In the genomic region with DNA sequence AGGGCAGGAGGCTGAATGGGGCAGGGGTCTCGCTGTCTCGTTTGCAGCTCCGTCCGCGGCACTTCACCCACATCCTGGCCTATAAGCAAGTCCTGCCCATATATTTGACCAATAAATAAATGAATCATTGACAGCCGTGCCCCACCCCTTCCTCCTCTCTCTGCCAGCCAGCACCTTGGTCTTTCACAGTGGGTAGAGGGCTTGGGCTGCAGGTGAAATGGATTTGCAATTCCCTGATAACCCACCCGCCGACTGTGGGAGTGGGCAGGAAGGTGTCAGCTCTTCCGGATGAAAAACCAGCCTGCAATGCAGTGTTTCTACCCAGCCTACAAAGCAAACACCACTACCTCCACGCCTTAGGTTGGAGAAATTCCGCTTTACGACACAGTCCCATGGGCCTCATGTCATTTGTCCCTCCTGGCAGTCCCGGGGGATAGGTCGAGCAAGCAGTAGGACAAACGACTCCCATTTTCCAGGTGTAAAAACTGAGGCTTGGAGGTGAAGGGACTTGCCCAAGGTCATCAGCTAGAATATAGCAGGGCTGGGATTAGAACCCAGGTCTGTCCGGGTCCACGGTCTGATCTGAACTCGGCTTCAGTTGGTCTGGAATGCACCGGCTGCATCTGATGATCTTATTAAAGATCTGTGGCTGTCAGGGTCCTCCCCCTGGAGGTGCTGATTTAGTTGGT, we compare ENCODE assay signal across 18 cellular contexts.
DNase-seq lines count a peak whose midpoint lies in the region; ATAC-seq and TF ChIP-seq lines count a peak whose summit lies in the region.
"Had no signal": no experiment of that assay in that cellular context is flagged by ENCODE, and none has a peak within 500 bp of the region (broad histone marks: within the 10 kb centered on the region; RNA-seq: fewer than 3 reads in every experiment).

No MANE protein-coding gene starts in this region.

- no peak for ATAC-seq in Right ventricle myocardium superior (ENCODE audit: poor library complexity)
- ATAC-seq in natural killer cell treated with Interleukin-12 subunit alpha and Interleukin-12 subunit beta and Interleukin-15 and Interleukin-18, amount 100 ng/mL, for 72 hours = no peak
- no peak for ATAC-seq in naive thymus-derived CD8-positive, alpha-beta T cell

- POLR2A ChIA-PET in naive thymus-derived CD8-positive, alpha-beta T cell (lab: Charles Lee) = interaction anchor here (1.3 kb wide), 1 partner anchor 9 kb away, joined by 3 read pairs; no protein-coding TSS in a partner anchor

- no peak for DNase-seq in left ventricle myocardium inferior
- no peak for DNase-seq in Right ventricle myocardium superior
- no peak for DNase-seq in natural killer cell treated with Interleukin-12 subunit alpha and Interleukin-12 subunit beta and Interleukin-15 and Interleukin-18, amount 100 ng/mL, for 72 hours (ENCODE audit: low spot score)
- DNase-seq in uterus = no peak
- no peak for DNase-seq in H7
- DNase-seq in naive thymus-derived CD8-positive, alpha-beta T cell = no peak
- DNase-seq in CD1c-positive myeloid dendritic cell (ENCODE audit: extremely low spot score) = no peak
- DNase-seq: activated CD4-positive, CD25-positive, alpha-beta regulatory T cell; activated CD8-positive, alpha-beta memory T cell treated with anti-CD3 and anti-CD28 coated beads, Interleukin-2, amount 50 U/mL, for 4 hours; activated naive CD8-positive, alpha-beta T cell treated with anti-CD3 and anti-CD28 coated beads, Interleukin-2, amount 10 ng/mL, durations not matched to agents 7 days and 5 days; GM23248; heart right ventricle; NCI-H1436 treated with DMSO at 0.1 percent for 48 hours; NCI-H510A treated with DMSO at 0.1 percent for 48 hours; right cardiac atrium; stimulated activated CD4-positive, alpha-beta T cell treated with anti-CD3 and anti-CD28 coated beads, Interleukin-4, amount 100 ng/mL, for 1 hour had no signal

- H3K4me3 Mint-ChIP-seq in natural killer cell treated with Interleukin-12 subunit alpha and Interleukin-12 subunit beta and Interleukin-15 and Interleukin-18, amount 100 ng/mL, for 72 hours = peak overlapping the region; percentile 48
- peak overlapping the region in 1 of 10 donors; percentile 11 for H3K4me3 Mint-ChIP-seq in naive thymus-derived CD8-positive, alpha-beta T cell
- H3K4me3 Mint-ChIP-seq: activated naive CD8-positive, alpha-beta T cell treated with anti-CD3 and anti-CD28 coated beads, Interleukin-2, amount 10 ng/mL, durations not matched to agents 7 days and 5 days had no signal

- H3K9me3 ChIP-seq in left ventricle myocardium inferior (replicated peaks) = no peaks in the 10 kb centered on the region
- no peaks in the 10 kb centered on the region for H3K9me3 ChIP-seq in ectodermal cell (ENCODE audit: control insufficient read depth, low read length)
- no peaks in the 10 kb centered on the region for H3K9me3 ChIP-seq in uterus
- H3K9me3 ChIP-seq: heart right ventricle had no signal

- no peaks in the 10 kb centered on the region for H3K9me3 Mint-ChIP-seq in natural killer cell treated with Interleukin-12 subunit alpha and Interleukin-12 subunit beta and Interleukin-15 and Interleukin-18, amount 100 ng/mL, for 72 hours
- no peaks in the 10 kb centered on the region for H3K9me3 Mint-ChIP-seq in naive thymus-derived CD8-positive, alpha-beta T cell
- H3K9me3 Mint-ChIP-seq: activated naive CD8-positive, alpha-beta T cell treated with anti-CD3 and anti-CD28 coated beads, Interleukin-2, amount 10 ng/mL, durations not matched to agents 7 days and 5 days had no signal

- peak overlapping the region; percentile 3 for H3K27ac ChIP-seq in left ventricle myocardium inferior (replicated peaks)
- H3K27ac ChIP-seq in ectodermal cell (ENCODE audit: insufficient read depth, low read depth, low read length, poor library complexity, severe bottlenecking) = peak overlapping the region; percentile 67
- H3K27ac ChIP-seq in uterus = peak overlapping the region; percentile 11 to 47
- H3K27ac ChIP-seq: GM23248, KMS-11 had no signal

- H3K4me3 ChIP-seq in left ventricle myocardium inferior (no peak overlapping the region), ectodermal cell (ENCODE audit: insufficient read depth, low read depth, low read length) (no peak overlapping the region), uterus (no peak overlapping the region), H7 (ENCODE audit: insufficient read depth, low read depth, low read length) (no peak overlapping the region)
- H3K4me3 ChIP-seq: GM23248, heart right ventricle had no signal

- H3K36me3 ChIP-seq in left ventricle myocardium inferior (peaks cover 5% of the 10 kb centered on the region), ectodermal cell (ENCODE audit: control insufficient read depth, insufficient read depth, low read length) (no peaks in the 10 kb centered on the region), uterus (no peaks in the 10 kb centered on the region), H7 (replicated peaks; ENCODE audit: control insufficient read depth, insufficient read depth, low read length) (peaks cover 7% of the 10 kb centered on the region)

- TF ChIP-seq POLR2A in uterus (IDR thresholded peaks at IDR 0.05) = no peak

- WGBS in ectodermal cell, 2 experiments = 87 to 89% methylated on average over 19 of the region's 19 CpGs

- H3K4me1 ChIP-seq in left ventricle myocardium inferior (peaks cover 71% of the 10 kb centered on the region), ectodermal cell (ENCODE audit: control insufficient read depth, insufficient read depth, low read length) (peaks cover 18% of the 10 kb centered on the region), uterus (no peaks in the 10 kb centered on the region)

- intact Hi-C loops in left ventricle myocardium inferior (cut with micrococcal nuclease) = no loop called here
- intact Hi-C loops in Right ventricle myocardium superior (cut with DNase I) = no loop called here
- intact Hi-C loops in uterus (cut with DNase I; ENCODE audit: low total_unique reads) = no loop called here

- H3K27me3 ChIP-seq in left ventricle myocardium inferior (ENCODE audit: low read depth) (no peaks in the 10 kb centered on the region), ectodermal cell (ENCODE audit: control insufficient read depth, insufficient read depth, low read length, poor library complexity, severe bottlenecking) (no peaks in the 10 kb centered on the region), uterus (no peaks in the 10 kb centered on the region), H7 (ENCODE audit: control insufficient read depth, insufficient read depth, low read length) (no peaks in the 10 kb centered on the region)
- H3K27me3 ChIP-seq: heart right ventricle had no signal

- no peak for TF ChIP-seq CTCF in left ventricle myocardium inferior (IDR thresholded peaks at IDR 0.05; ENCODE audit: borderline replicate concordance)
- no peak for TF ChIP-seq CTCF in uterus (IDR thresholded peaks at IDR 0.05)

- H3K27me3 Mint-ChIP-seq in natural killer cell treated with Interleukin-12 subunit alpha and Interleukin-12 subunit beta and Interleukin-15 and Interleukin-18, amount 100 ng/mL, for 72 hours = no peaks in the 10 kb centered on the region
- no peaks in the 10 kb centered on the region for H3K27me3 Mint-ChIP-seq in naive thymus-derived CD8-positive, alpha-beta T cell
- H3K27me3 Mint-ChIP-seq: activated naive CD8-positive, alpha-beta T cell treated with anti-CD3 and anti-CD28 coated beads, Interleukin-2, amount 10 ng/mL, durations not matched to agents 7 days and 5 days had no signal

- peaks cover 51 to 56% of the 10 kb centered on the region in 2 donors for H3K4me1 Mint-ChIP-seq in natural killer cell treated with Interleukin-12 subunit alpha and Interleukin-12 subunit beta and Interleukin-15 and Interleukin-18, amount 100 ng/mL, for 72 hours (ENCODE audit: low read depth in 2 of 2)
- peaks cover 11 to 41% (median 34%) of the 10 kb centered on the region in 4 donors for H3K4me1 Mint-ChIP-seq in naive thymus-derived CD8-positive, alpha-beta T cell

- H3K27ac Mint-ChIP-seq in natural killer cell treated with Interleukin-12 subunit alpha and Interleukin-12 subunit beta and Interleukin-15 and Interleukin-18, amount 100 ng/mL, for 72 hours = peak overlapping the region; percentile 24 to 59
- H3K27ac Mint-ChIP-seq in naive thymus-derived CD8-positive, alpha-beta T cell = peak overlapping the region in 2 of 10 donors; percentile 51 to 55
- H3K27ac Mint-ChIP-seq: activated naive CD8-positive, alpha-beta T cell treated with anti-CD3 and anti-CD28 coated beads, Interleukin-2, amount 10 ng/mL, durations not matched to agents 7 days and 5 days had no signal

- no peaks in the 10 kb centered on the region for H3K36me3 Mint-ChIP-seq in natural killer cell treated with Interleukin-12 subunit alpha and Interleukin-12 subunit beta and Interleukin-15 and Interleukin-18, amount 100 ng/mL, for 72 hours
- H3K36me3 Mint-ChIP-seq in naive thymus-derived CD8-positive, alpha-beta T cell = peaks cover 0 to 40% (median under 1%) of the 10 kb centered on the region in 3 donors

Comparison
In these comparisons a context has a peak if more than half of its experiments do, and no peak if none do; other contexts are left out.
1. H3K27ac ChIP-seq: peak in every context shown above with its lines; median percentile 67 in ectodermal cell; 29 in uterus; 3 in left ventricle myocardium inferior.